8 cellular contexts compared by ENCODE assay signal in the genomic region with DNA sequence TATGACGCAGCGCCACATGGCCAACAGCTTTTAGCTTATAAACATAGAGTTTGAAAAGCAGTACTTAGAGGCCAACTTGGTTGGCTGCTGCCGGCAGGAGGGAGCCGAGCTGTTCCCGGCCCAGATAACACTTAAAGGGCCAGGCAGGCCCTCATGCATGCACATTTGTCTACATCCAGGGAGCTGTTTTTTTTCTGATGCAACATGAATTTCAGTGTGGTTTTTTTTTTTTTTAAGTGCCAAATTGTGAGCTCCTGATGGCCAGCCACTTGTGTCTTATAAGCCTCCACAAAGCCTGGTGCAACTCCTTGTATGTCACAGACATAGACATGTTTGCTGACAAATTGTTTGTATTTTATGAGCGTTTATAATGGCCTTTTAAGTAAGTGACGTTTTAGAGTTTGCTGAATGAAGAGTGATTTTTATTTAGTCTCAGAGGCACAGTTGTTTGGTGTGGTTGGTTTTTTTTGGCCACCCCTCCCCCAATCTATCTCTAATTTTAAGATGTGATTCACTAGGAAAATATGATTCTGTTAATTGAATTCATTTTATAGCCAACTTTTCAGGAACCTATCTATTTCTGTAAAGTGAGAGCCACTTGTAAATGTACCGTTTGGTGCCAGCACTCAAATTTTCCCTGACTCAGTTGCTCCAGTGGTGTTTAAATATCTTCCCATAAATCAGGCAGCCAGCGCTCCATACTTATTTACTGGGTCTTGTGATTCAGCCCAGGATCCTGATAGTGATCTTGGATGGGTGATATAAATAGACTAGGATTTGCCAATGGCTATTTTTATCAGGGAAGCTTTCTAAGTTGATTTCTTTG.
DNase-seq lines count a peak whose midpoint lies in the region; ATAC-seq and TF ChIP-seq lines count a peak whose summit lies in the region.

No MANE protein-coding gene starts in this region.

- CTCF ChIA-PET in RWPE1 (lab: Yijun Ruan, JAX) = no interaction called here

- peak overlapping the region; percentile 86 for H3K27ac Mint-ChIP-seq in osteocyte (ENCODE audit: unreplicated experiment)
- H3K27ac Mint-ChIP-seq in activated CD4-positive, alpha-beta T cell treated with anti-CD3 and anti-CD28 coated beads, Interleukin-2, amount 10 ng/mL, durations not matched to agents 24 days and 14 days = no peak overlapping the region

- no peak for ATAC-seq in GM21423 (IDR thresholded peaks at IDR 0.05; ENCODE audit: unreplicated experiment)

- peak overlapping the region; percentile 57 for H3K27ac ChIP-seq in RWPE1

- TF ChIP-seq CTCF in HFF-Myc (IDR thresholded peaks at IDR 0.05; ENCODE audit: low read depth, low read length, missing control alignments) (peak; percentile 16), RWPE1 (conservative IDR thresholded peaks at IDR 0.05; ENCODE audit: low read depth) (no peak), foreskin fibroblast (IDR thresholded peaks at IDR 0.05; ENCODE audit: low read depth, low read length) (peak; percentile 33), osteocyte (IDR thresholded peaks at IDR 0.05) (peak; percentile 35)

- peaks cover 46% of the 10 kb centered on the region for H3K4me1 Mint-ChIP-seq in osteocyte (ENCODE audit: unreplicated experiment)
- peaks cover 9% of the 10 kb centered on the region for H3K4me1 Mint-ChIP-seq in activated CD4-positive, alpha-beta T cell treated with anti-CD3 and anti-CD28 coated beads, Interleukin-2, amount 10 ng/mL, durations not matched to agents 24 days and 14 days

- DNase-seq in HFF-Myc (ENCODE audit: extremely low read depth, low read depth) (peak; percentile 84), RWPE1 (ENCODE audit: low spot score) (no peak), foreskin fibroblast (peak; percentile 85 to 94), osteocyte (ENCODE audit: extremely low spot score, unreplicated experiment) (no peak), germinal center (ENCODE audit: low spot score) (no peak), putamen (ENCODE audit: low spot score) (no peak)
- DNase-seq in activated CD4-positive, alpha-beta T cell treated with anti-CD3 and anti-CD28 coated beads, Interleukin-2, amount 10 ng/mL, durations not matched to agents 24 days and 14 days = no peak

- peak overlapping the region; percentile 40 for H3K4me3 Mint-ChIP-seq in osteocyte (ENCODE audit: unreplicated experiment)
- no peak overlapping the region for H3K4me3 Mint-ChIP-seq in activated CD4-positive, alpha-beta T cell treated with anti-CD3 and anti-CD28 coated beads, Interleukin-2, amount 10 ng/mL, durations not matched to agents 24 days and 14 days

- POLR2A ChIA-PET in RWPE1 (lab: Yijun Ruan, JAX; ENCODE audit: low non-redundant PET) = no interaction called here

- H3K36me3 Mint-ChIP-seq in osteocyte (ENCODE audit: unreplicated experiment) = no peaks in the 10 kb centered on the region
- H3K36me3 Mint-ChIP-seq in activated CD4-positive, alpha-beta T cell treated with anti-CD3 and anti-CD28 coated beads, Interleukin-2, amount 10 ng/mL, durations not matched to agents 24 days and 14 days (ENCODE audit: low read depth) = no peaks in the 10 kb centered on the region

- no peaks in the 10 kb centered on the region for H3K27me3 Mint-ChIP-seq in osteocyte (ENCODE audit: unreplicated experiment)
- H3K27me3 Mint-ChIP-seq in activated CD4-positive, alpha-beta T cell treated with anti-CD3 and anti-CD28 coated beads, Interleukin-2, amount 10 ng/mL, durations not matched to agents 24 days and 14 days = no peaks in the 10 kb centered on the region

- H3K4me3 ChIP-seq in HFF-Myc (replicated peaks; ENCODE audit: low read depth, low read length) (no peak overlapping the region), foreskin fibroblast (ENCODE audit: low read depth in 1 of 2, low read length in 2 of 2) (no peak overlapping the region)

- intact Hi-C loops in activated CD4-positive, alpha-beta T cell treated with anti-CD3 and anti-CD28 coated beads, Interleukin-2, amount 10 ng/mL, durations not matched to agents 24 days and 14 days (cut with micrococcal nuclease) = no loop called here

- H3K9me3 Mint-ChIP-seq in osteocyte (ENCODE audit: unreplicated experiment) = no peaks in the 10 kb centered on the region
- no peaks in the 10 kb centered on the region for H3K9me3 Mint-ChIP-seq in activated CD4-positive, alpha-beta T cell treated with anti-CD3 and anti-CD28 coated beads, Interleukin-2, amount 10 ng/mL, durations not matched to agents 24 days and 14 days

Comparison
In these comparisons a context has a peak if more than half of its experiments do, and no peak if none do; other contexts are left out.
1. DNase-seq: peak in HFF-Myc (single experiment) and foreskin fibroblast (2 of 2); none in RWPE1 (single experiment), osteocyte (single experiment), activated CD4-positive, alpha-beta T cell treated with anti-CD3 and anti-CD28 coated beads, Interleukin-2, amount 10 ng/mL, durations not matched to agents 24 days and 14 days (single experiment), germinal center (single experiment) and putamen (single experiment).